Comparison of ENCODE assay signal across 15 cellular contexts in genomic region chr19:21092107-21092506, GRCh38. TPM values are rescaled to one million over a fixed set of nuclear protein-coding genes. Genes with fewer than 3 reads are reported as not detected.
DNase-seq lines count a peak whose midpoint lies in the region; ATAC-seq and TF ChIP-seq lines count a peak whose summit lies in the region.
"Had no signal": no experiment of that assay in that cellular context is flagged by ENCODE, and none has a peak within 500 bp of the region (broad histone marks: within the 10 kb centered on the region; RNA-seq: fewer than 3 reads in every experiment).

No MANE protein-coding gene starts in this region.

- no peak overlapping the region for H3K18ac ChIP-seq in trophoblast cell (ENCODE audit: low read length)

- peak overlapping the region; percentile 65 for H4K91ac ChIP-seq in trophoblast cell (ENCODE audit: low read depth, low read length)

- H3K4me1 ChIP-seq in SJCRH30 (peaks cover 18% of the 10 kb centered on the region), trophoblast cell (ENCODE audit: control insufficient read depth in 1 of 2, insufficient read depth in 2 of 2, low read length in 2 of 2) (peaks cover 11 to 14% of the 10 kb centered on the region in 2 experiments)
- H3K4me1 ChIP-seq: prostate gland had no signal

- H3K79me1 ChIP-seq in trophoblast cell (ENCODE audit: low read length), result peaks cover 4% of the 10 kb centered on the region

- no peak overlapping the region for H3K14ac ChIP-seq in trophoblast cell (ENCODE audit: low read length)

- H2BK12ac ChIP-seq in trophoblast cell (ENCODE audit: low read length), result peak overlapping the region; percentile 80

- H3K27me3 ChIP-seq in SJCRH30 (no peaks in the 10 kb centered on the region), trophoblast cell (ENCODE audit: insufficient read depth, low read length) (no peaks in the 10 kb centered on the region)

- H3K27ac ChIP-seq in SJCRH30 (peak overlapping the region; percentile 43), trophoblast cell (ENCODE audit: low read depth, low read length) (peak overlapping the region; percentile 90)
- H3K27ac ChIP-seq: prostate gland had no signal

- no peak overlapping the region for H3K4me3 ChIP-seq in SJCRH30
- no peak overlapping the region for H3K4me3 ChIP-seq in fibroblast of villous mesenchyme (ENCODE audit: low read depth, low read length)
- no peak overlapping the region for H3K4me3 ChIP-seq in trophoblast cell (ENCODE audit: low read depth, low read length)
- H3K4me3 ChIP-seq: prostate gland had no signal

- H4K8ac ChIP-seq in trophoblast cell (ENCODE audit: low read depth, low read length), result no peak overlapping the region

- H3K23ac ChIP-seq in trophoblast cell (ENCODE audit: low read length), result no peak overlapping the region

- H3K9ac ChIP-seq in trophoblast cell (ENCODE audit: low read length), result no peak overlapping the region

- H3K36me3 ChIP-seq in SJCRH30 (peaks cover 9% of the 10 kb centered on the region), trophoblast cell (ENCODE audit: control insufficient read depth in 1 of 2, insufficient read depth in 2 of 2, low read length in 2 of 2) (peaks cover 9 to 21% of the 10 kb centered on the region in 2 experiments)
- H3K36me3 ChIP-seq: prostate gland had no signal

- H2AK5ac ChIP-seq in trophoblast cell (ENCODE audit: low read length), result no peak overlapping the region

- DNase-seq in EL (peak; percentile 67), SJCRH30 (peak; percentile 60 to 72), fibroblast of villous mesenchyme (ENCODE audit: low read depth) (peak; percentile 25), trophoblast cell (no peak), activated gamma-delta T cell treated with Interleukin-2 at 50 U/mL for 16 hours (no peak)
- DNase-seq in stimulated activated naive CD4-positive, alpha-beta T cell treated with Interleukin-2 at 50 U/mL for 16 hours (lab: John Stamatoyannopoulos, UW), result no peak
- DNase-seq: activated CD4-positive, alpha-beta memory T cell treated with anti-CD3 and anti-CD28 coated beads, Interleukin-2, amount 10 ng/mL, durations not matched to agents 7 days and 5 days; anterior cingulate cortex; effector memory CD4-positive, alpha-beta T cell; stimulated activated CD4-positive, alpha-beta T cell treated with anti-CD3 and anti-CD28 coated beads, Interleukin-2, amount 100 ng/mL, for 24 hours had no signal

- TF ChIP-seq CTCF in fibroblast of villous mesenchyme (IDR thresholded peaks at IDR 0.05; ENCODE audit: insufficient read depth, low read depth, low read length), result no peak

- no peak for ATAC-seq in GM21367 (IDR thresholded peaks at IDR 0.05; ENCODE audit: unreplicated experiment)
- no peak for ATAC-seq in GM19467 (IDR thresholded peaks at IDR 0.05; ENCODE audit: unreplicated experiment)
- ATAC-seq: activated T-helper 17 cell treated with anti-CD3 and anti-CD28 coated beads, Interleukin-2, amount 50 U/mL, for 72 hours; Right ventricle myocardium inferior had no signal

- no peaks in the 10 kb centered on the region for H3K9me3 ChIP-seq in SJCRH30 (replicated peaks)
- H3K9me3 ChIP-seq in trophoblast cell (ENCODE audit: insufficient read depth, low read depth, low read length), result no peaks in the 10 kb centered on the region
- H3K9me3 ChIP-seq: prostate gland had no signal

- H2AFZ ChIP-seq in trophoblast cell (ENCODE audit: insufficient read depth, low read length, poor library complexity), result no peak overlapping the region

- no peak overlapping the region for H4K12ac ChIP-seq in trophoblast cell (ENCODE audit: low read depth, low read length)

- no peak overlapping the region for H3K4me2 ChIP-seq in trophoblast cell (ENCODE audit: low read length)

- H3K79me2 ChIP-seq in trophoblast cell (ENCODE audit: control insufficient read depth, insufficient read depth, low read length, poor library complexity), result peaks cover 6% of the 10 kb centered on the region

- no peak overlapping the region for H2BK120ac ChIP-seq in trophoblast cell (ENCODE audit: insufficient read depth, low read length, poor library complexity)

- no peak overlapping the region for H3K4ac ChIP-seq in trophoblast cell (ENCODE audit: low read depth, low read length)

- H2BK5ac ChIP-seq in trophoblast cell (ENCODE audit: low read depth, low read length, poor library complexity), result peak overlapping the region; percentile 63

RNA-seq across cellular contexts. Expression of gene ZNF714, which starts 10.1 kb away (rescaled TPM):
- total RNA-seq in SJCRH30 (2014; rRNA removed; shearing (Covaris generic)), result 25.7 and 30.9 TPM in 2 replicates
- 8.4 and 13.8 TPM in 2 replicates for total RNA-seq in fibroblast of villous mesenchyme
- polyA plus RNA-seq in trophoblast cell (2013), result 42.2 and 42.3 TPM in 2 replicates

RNA-seq across cellular contexts. Expression of gene ZNF431, which starts 49.7 kb away (rescaled TPM):
- 21.1 and 26.0 TPM in 2 replicates for total RNA-seq in SJCRH30 (2014; rRNA removed; shearing (Covaris generic))
- total RNA-seq in fibroblast of villous mesenchyme, result 7.1 and 9.9 TPM in 2 replicates
- polyA plus RNA-seq in trophoblast cell (2013), result 23.9 and 25.2 TPM in 2 replicates

Comparison
In these comparisons a context has a peak if more than half of its experiments do, and no peak if none do; other contexts are left out.
1. DNase-seq: peak in EL (single experiment), SJCRH30 (2 of 2) and fibroblast of villous mesenchyme (single experiment); none in trophoblast cell (0 of 2), activated gamma-delta T cell treated with Interleukin-2 at 50 U/mL for 16 hours (single experiment) and stimulated activated naive CD4-positive, alpha-beta T cell treated with Interleukin-2 at 50 U/mL for 16 hours (single experiment).